Comparison of ENCODE assay signal across 1 cellular context in genomic region chr5:65078331-65078730, GRCh38.
TF ChIP-seq lines count a peak whose summit lies in the region.

No MANE protein-coding gene starts in this region.

TF ChIP-seq in K562, 482 proteins besides CTCF, POLR2A, EP300 and RAD21 (continued from another document and continues in another):
- TF ChIP-seq ZNF740 (CRISPR knock-in tag; IDR thresholded peaks at IDR 0.05), result no peak
- no peak for TF ChIP-seq ZNF740 (tag; IDR thresholded peaks at IDR 0.05)
- no peak for TF ChIP-seq JUNB (CRISPR knock-in tag; conservative IDR thresholded peaks at IDR 0.05)
- no peak for TF ChIP-seq ZNF224 (CRISPR knock-in tag; IDR thresholded peaks at IDR 0.05)
- TF ChIP-seq ZNF253 (CRISPR knock-in tag; conservative IDR thresholded peaks at IDR 0.05), result no peak
- TF ChIP-seq TCF7L2 (IDR thresholded peaks at IDR 0.05; ENCODE audit: low read depth, low read length), result no peak
- no peak for TF ChIP-seq MAX (CRISPR knock-in tag; IDR thresholded peaks at IDR 0.05)
- TF ChIP-seq NCOA1 (IDR thresholded peaks at IDR 0.05; ENCODE audit: low read depth), result no peak
- TF ChIP-seq FOSL1 (tag; conservative IDR thresholded peaks at IDR 0.05), result peak; percentile 29; the same call in 1 of the 2 replicates
- peak; percentile 85 for TF ChIP-seq ARID1B (IDR thresholded peaks at IDR 0.05)
- peak; percentile 50; the same call in 1 of the 2 replicates for TF ChIP-seq CHAMP1 (IDR thresholded peaks at IDR 0.05)
- peak; percentile 79 for TF ChIP-seq SMARCA4 (IDR thresholded peaks at IDR 0.05)
- peak; percentile 93 for TF ChIP-seq MEIS2 (IDR thresholded peaks at IDR 0.05; ENCODE audit: partially characterized antibody)
- TF ChIP-seq ZNF407 (IDR thresholded peaks at IDR 0.05; ENCODE audit: low read depth), result no peak
- TF ChIP-seq ZNF75A (CRISPR knock-in tag; IDR thresholded peaks at IDR 0.05), result 0 out of 2 replicates have a peak, but pooled peaks have one; percentile 34
- no peak for TF ChIP-seq ZNF764 (CRISPR knock-in tag; IDR thresholded peaks at IDR 0.05; ENCODE audit: low read depth)
- 0 out of 2 replicates have a peak, but pooled peaks have one; percentile 12 for TF ChIP-seq EP400 (IDR thresholded peaks at IDR 0.05)
- no peak for TF ChIP-seq SIN3A (IDR thresholded peaks at IDR 0.05; ENCODE audit: borderline replicate concordance in 2 of 2, control insufficient read depth in 1 of 2, low read depth in 2 of 2, low read length in 2 of 2)
- TF ChIP-seq TEAD4 (IDR thresholded peaks at IDR 0.05; ENCODE audit: low read length), result peak; percentile 74
- TF ChIP-seq TEAD4 (CRISPR knock-in tag; IDR thresholded peaks at IDR 0.05; ENCODE audit: borderline replicate concordance), result no peak
- no peak for TF ChIP-seq ZNF280A (IDR thresholded peaks at IDR 0.05; ENCODE audit: low read depth, partially characterized antibody)
- TF ChIP-seq ZNF696 (CRISPR knock-in tag; conservative IDR thresholded peaks at IDR 0.05), result no peak
- peak in 1 of 2 experiments; percentile 18; a peak in 1 of 4 replicates for TF ChIP-seq KDM1A (IDR thresholded peaks at IDR 0.05)
- 0 out of 2 replicates have a peak, but pooled peaks have one; percentile 19 for TF ChIP-seq KLF16 (IDR thresholded peaks at IDR 0.05)
- no peak for TF ChIP-seq MECOM (CRISPR knock-in tag; IDR thresholded peaks at IDR 0.05)
- TF ChIP-seq GTF2B (IDR thresholded peaks at IDR 0.05; ENCODE audit: extremely low read depth, insufficient read length), result no peak
- TF ChIP-seq SRSF9 (IDR thresholded peaks at IDR 0.05; ENCODE audit: borderline replicate concordance, low read depth, low read length), result no peak
- no peak for TF ChIP-seq HOMEZ (CRISPR knock-in tag; IDR thresholded peaks at IDR 0.05)
- TF ChIP-seq ZNF592 (IDR thresholded peaks at IDR 0.05), result peak; percentile 34; the same call in 1 of the 2 replicates
- peak; percentile 72 for TF ChIP-seq TCF3 (CRISPR knock-in tag; IDR thresholded peaks at IDR 0.05)
- TF ChIP-seq RBM17 (IDR thresholded peaks at IDR 0.05; ENCODE audit: borderline replicate concordance, low read depth, low read length), result no peak
- peak; percentile 75 for TF ChIP-seq DPF2 (IDR thresholded peaks at IDR 0.05)
- TF ChIP-seq ETV5 (CRISPR knock-in tag; IDR thresholded peaks at IDR 0.05; ENCODE audit: low read depth), result no peak
- no peak for TF ChIP-seq NFIC (IDR thresholded peaks at IDR 0.05)
- no peak for TF ChIP-seq ERF (CRISPR knock-in tag; IDR thresholded peaks at IDR 0.05)
- TF ChIP-seq ID3 (CRISPR knock-in tag; IDR thresholded peaks at IDR 0.05), result no peak
- TF ChIP-seq ID3 (tag; IDR thresholded peaks at IDR 0.05), result no peak
- 0 out of 2 replicates have a peak, but pooled peaks have one; percentile 39 for TF ChIP-seq NBN (IDR thresholded peaks at IDR 0.05; ENCODE audit: low read depth)
- 0 out of 2 replicates have a peak, but pooled peaks have one; percentile 28 for TF ChIP-seq CTBP1 (IDR thresholded peaks at IDR 0.05; ENCODE audit: borderline replicate concordance)
- no peak for TF ChIP-seq ZNF143 (CRISPR knock-in tag; IDR thresholded peaks at IDR 0.05)
- peak; percentile 54; the same call in 1 of the 2 replicates for TF ChIP-seq ZNF24 (IDR thresholded peaks at IDR 0.05)
- no peak for TF ChIP-seq EWSR1 (IDR thresholded peaks at IDR 0.05; ENCODE audit: borderline replicate concordance, low read depth, partially characterized antibody)
- TF ChIP-seq XRCC3 (IDR thresholded peaks at IDR 0.05), result no peak
